30 cellular contexts compared by ENCODE assay signal in genomic region chr12:45165284-45165683, GRCh38.
"Had no signal": no experiment of that assay in that cellular context is flagged by ENCODE, and none has a peak within 500 bp of the region (broad histone marks: within the 10 kb centered on the region; RNA-seq: fewer than 3 reads in every experiment).

No MANE protein-coding gene starts in this region.

- DNase-seq: activated B cell treated with CpG ODN at 0.5 μM for 24 hours; activated CD4-positive, alpha-beta T cell treated with anti-CD3 and anti-CD28 coated beads for 48 hours; activated CD4-positive, alpha-beta T cell treated with anti-CD3 and anti-CD28 coated beads, Interleukin-2, amount 50 U/mL, for 1 hour; activated CD4-positive, alpha-beta T cell treated with anti-CD3 and anti-CD28 coated beads, Interleukin-2, amount 50 U/mL, for 48 hours; activated CD8-positive, alpha-beta memory T cell treated with anti-CD3 and anti-CD28 coated beads, Interleukin-2, amount 10 ng/mL, durations not matched to agents 7 days and 5 days; activated CD8-positive, alpha-beta memory T cell treated with anti-CD3 and anti-CD28 coated beads, Interleukin-2, amount 50 U/mL, for 4 hours; activated CD8-positive, alpha-beta T cell treated with anti-CD3 and anti-CD28 coated beads, Interleukin-2, amount 10 ng/mL, durations not matched to agents 7 days and 5 days; activated effector memory CD4-positive, alpha-beta T cell treated with anti-CD3 and anti-CD28 coated beads, Interleukin-2, amount 50 U/mL, for 16 hours; activated naive CD4-positive, alpha-beta T cell treated with anti-CD3 and anti-CD28 coated beads for 36 hours; activated naive CD8-positive, alpha-beta T cell treated with anti-CD3 and anti-CD28 coated beads for 36 hours; activated naive CD8-positive, alpha-beta T cell treated with anti-CD3 and anti-CD28 coated beads, Interleukin-2, amount 50 U/mL, for 24 hours; activated T-cell treated with anti-CD3 and anti-CD28 coated beads, Interleukin-2, amount 50 U/mL, for 1 hour; activated T-cell treated with anti-CD3 and anti-CD28 coated beads, Interleukin-2, amount 50 U/mL, for 48 hours; amygdala; aorta; body of pancreas; caudate nucleus; cortex of kidney; dermis blood vessel endothelial cell; effector CD4-positive, alpha-beta T cell; effector memory CD8-positive, alpha-beta T cell; erythroblast; foreskin melanocyte; head of caudate nucleus; T-helper 1 cell; T-helper 17 cell; T1000; WERI-Rb-1 had no signal

- ATAC-seq: activated CD4-positive, CD25-positive, alpha-beta regulatory T cell treated with anti-CD3 and anti-CD28 coated beads, Interleukin-2, amount 50 U/mL, for 24 hours; activated CD8-positive, alpha-beta memory T cell treated with anti-CD3 and anti-CD28 coated beads, Interleukin-2, amount 10 ng/mL, durations not matched to agents 7 days and 5 days; activated CD8-positive, alpha-beta T cell treated with anti-CD3 and anti-CD28 coated beads, Interleukin-2, amount 10 ng/mL, durations not matched to agents 7 days and 5 days; activated naive CD8-positive, alpha-beta T cell treated with anti-CD3 and anti-CD28 coated beads, Interleukin-2, amount 50 U/mL, for 24 hours; effector memory CD8-positive, alpha-beta T cell; gastroesophageal sphincter; T-helper 17 cell had no signal
